Comparison of ENCODE assay signal across 8 cellular contexts in the genomic region with DNA sequence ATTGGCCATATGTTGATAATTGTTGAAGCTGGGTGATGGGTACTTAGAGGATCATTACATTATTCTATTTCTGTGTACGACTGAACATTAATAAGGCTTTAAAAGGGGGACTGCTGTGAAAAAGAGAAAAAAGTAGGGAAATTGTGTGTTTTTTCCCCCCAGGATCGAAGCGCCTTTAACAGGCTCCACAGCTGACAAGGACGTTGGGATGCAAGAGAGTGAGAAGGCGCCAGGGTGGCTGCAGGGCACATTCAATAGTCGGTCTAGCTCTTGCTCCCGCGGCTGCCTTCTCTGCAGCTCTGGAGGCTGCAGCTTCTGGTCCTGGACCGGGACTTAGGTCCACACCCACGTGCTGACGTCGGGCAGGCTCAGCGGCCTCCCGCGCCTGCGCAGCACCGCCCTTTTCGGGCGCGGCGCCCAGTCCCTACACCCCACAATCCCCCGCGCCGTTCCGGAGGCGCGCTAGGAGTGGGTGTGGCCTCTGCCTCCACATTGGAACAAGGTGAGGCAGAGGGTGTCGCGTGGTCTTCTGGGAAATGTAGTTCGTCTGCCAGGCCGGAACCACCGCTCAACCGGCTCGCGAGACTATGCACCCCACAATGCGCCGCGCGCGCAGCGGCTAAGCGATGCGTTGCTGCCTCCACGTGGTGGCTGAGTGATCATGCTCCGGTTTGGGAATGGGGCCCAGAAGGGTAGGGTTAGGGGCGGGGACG.
DNase-seq lines count a peak whose midpoint lies in the region; ATAC-seq and TF ChIP-seq lines count a peak whose summit lies in the region.

No MANE protein-coding gene starts in this region.

- TF ChIP-seq POLR2A in GM18951 (IDR thresholded peaks at IDR 0.05; ENCODE audit: extremely low read depth, insufficient read depth, insufficient read length) = peak; percentile 99

- DNase-seq in AG10803 (ENCODE audit: low read depth) (peak; percentile 99), NCI-H226 (peak; percentile 98), cerebellar cortex (ENCODE audit: low spot score) (peak; percentile 99), islet precursor cell (peak; percentile 100)
- peak; percentile 96 to 99 (median 97) for DNase-seq in activated CD4-positive, CD25-positive, alpha-beta regulatory T cell (lab: John Stamatoyannopoulos, UW)
- DNase-seq in stimulated activated CD4-positive, alpha-beta T cell treated with anti-CD3 and anti-CD28 coated beads, Interleukin-12 subunit alpha, Interleukin-12 subunit beta, amount 100 ng/mL, for 48 hours (ENCODE audit: low read depth in 2 of 3, low spot score in 1 of 3) = peak; percentile 98 to 99 (median 98)

- peak; percentile 95 for ATAC-seq in HG03196 (IDR thresholded peaks at IDR 0.05; ENCODE audit: unreplicated experiment)

- in situ Hi-C loops in GM18951 (cut with MboI; ENCODE audit: low sequenced_read_pairs, unreplicated experiment) = loop anchor here (5.0 to 10.0 kb wide), 2 partner anchors 44 to 237 kb away; no protein-coding TSS in a partner anchor

- H3K4me3 ChIP-seq in AG10803 (ENCODE audit: low read length) = peak overlapping the region; percentile 43

- peak; percentile 83 for TF ChIP-seq CTCF in AG10803 (conservative IDR thresholded peaks at IDR 0.05; ENCODE audit: low read length)

Comparison
In these comparisons a context has a peak if more than half of its experiments do, and no peak if none do; other contexts are left out.
1. Peak in every context shown above with its lines: DNase-seq, ATAC-seq and H3K4me3 ChIP-seq.